Comparison of ENCODE assay signal across 9 cellular contexts in genomic region chr6:139982652-139983051, GRCh38.
DNase-seq lines count a peak whose midpoint lies in the region; ATAC-seq and TF ChIP-seq lines count a peak whose summit lies in the region.
"Had no signal": no experiment of that assay in that cellular context is flagged by ENCODE, and none has a peak within 500 bp of the region (broad histone marks: within the 10 kb centered on the region; RNA-seq: fewer than 3 reads in every experiment).

No MANE protein-coding gene starts in this region.

- CTCF ChIA-PET in PC-9 (lab: Charles Lee): no interaction called here
- CTCF ChIA-PET in OCI-LY7 (lab: Charles Lee; ENCODE audit: unreplicated experiment): no interaction called here

- no peak overlapping the region for H3K27ac Mint-ChIP-seq in naive thymus-derived CD8-positive, alpha-beta T cell

- H2AFZ ChIP-seq in PC-9 (no peak overlapping the region), OCI-LY7 (ENCODE audit: low read length) (no peak overlapping the region)

- peaks cover 0 to 9% (median 5%) of the 10 kb centered on the region in 5 donors for H3K27me3 Mint-ChIP-seq in naive thymus-derived CD8-positive, alpha-beta T cell

- H3K79me2 ChIP-seq in PC-9 (ENCODE audit: low read depth) (no peaks in the 10 kb centered on the region), OCI-LY7 (ENCODE audit: insufficient read depth, low read depth, low read length) (no peaks in the 10 kb centered on the region)

- H3K9me2 ChIP-seq in PC-9 (ENCODE audit: insufficient read depth) (no peaks in the 10 kb centered on the region), OCI-LY7 (ENCODE audit: insufficient read depth, low read length) (no peaks in the 10 kb centered on the region)

- peak overlapping the region; percentile 49 for H3K4me2 ChIP-seq in PC-9
- H3K4me2 ChIP-seq in OCI-LY7 (ENCODE audit: low read length): no peak overlapping the region

- POLR2A ChIA-PET in PC-9 (lab: Charles Lee; ENCODE audit: unreplicated experiment): no interaction called here
- POLR2A ChIA-PET in OCI-LY7 (lab: Charles Lee): no interaction called here
- POLR2A ChIA-PET in naive thymus-derived CD8-positive, alpha-beta T cell (lab: Charles Lee): no interaction called here

- no peaks in the 10 kb centered on the region for H3K27me3 ChIP-seq in PC-9 (ENCODE audit: insufficient read depth, low read depth)

- peak; percentile 76 for DNase-seq in GM04503 (ENCODE audit: low read depth)
- peak in 1 of 2 experiments; percentile 84 for DNase-seq in PC-9
- peak; percentile 87 for DNase-seq in fibroblast of mammary gland (ENCODE audit: low read depth)
- DNase-seq in renal cortical epithelial cell (ENCODE audit: low read depth): peak; percentile 68
- no peak for DNase-seq in OCI-LY7 (ENCODE audit: low spot score)
- DNase-seq in stimulated activated CD4-positive, alpha-beta T cell treated with anti-CD3 and anti-CD28 coated beads, Interleukin-4, amount 100 ng/mL, for 4 hours: no peak
- no peak for DNase-seq in SIG-M5 (lab: John Stamatoyannopoulos, UW)
- no peak for DNase-seq in naive thymus-derived CD8-positive, alpha-beta T cell
- DNase-seq: NCI-H1048 had no signal

- BruUV-seq in PC-9 (replicated peaks; lab: Mats Ljungman, UMichigan) (no TSS peak), OCI-LY7 (replicated peaks; lab: Mats Ljungman, UMichigan) (no TSS peak)

- intact Hi-C loops in PC-9 (cut with micrococcal nuclease; ENCODE audit: unreplicated experiment): loop anchor here (5.0 kb wide), 1 partner anchor 215 kb away; no protein-coding TSS in a partner anchor
- intact Hi-C loops in OCI-LY7 (cut with micrococcal nuclease; ENCODE audit: unreplicated experiment): no loop called here

- peaks cover 18% of the 10 kb centered on the region for H3F3A ChIP-seq in PC-9 (ENCODE audit: insufficient read depth, low read depth)

- H3K27ac ChIP-seq in PC-9 (peak overlapping the region; percentile 24), OCI-LY7 (ENCODE audit: low read depth, low read length, poor library complexity, severe bottlenecking) (no peak overlapping the region)

- H3K36me3 Mint-ChIP-seq in naive thymus-derived CD8-positive, alpha-beta T cell: no peaks in the 10 kb centered on the region

- no peak overlapping the region for H3K4me3 Mint-ChIP-seq in naive thymus-derived CD8-positive, alpha-beta T cell

- ATAC-seq in naive thymus-derived CD8-positive, alpha-beta T cell: no peak

- peaks cover 7% of the 10 kb centered on the region; the same call in 1 of the 2 replicates for H3K9me3 ChIP-seq in PC-9 (ENCODE audit: insufficient read depth, low read depth)
- no peaks in the 10 kb centered on the region for H3K9me3 ChIP-seq in OCI-LY7 (ENCODE audit: low read length)

- H4K20me1 ChIP-seq in PC-9 (ENCODE audit: insufficient read depth): no peaks in the 10 kb centered on the region
- no peaks in the 10 kb centered on the region for H4K20me1 ChIP-seq in OCI-LY7 (ENCODE audit: insufficient read depth, low read length)

- H3K4me1 Mint-ChIP-seq in naive thymus-derived CD8-positive, alpha-beta T cell: peaks cover 3 to 12% (median 5%) of the 10 kb centered on the region in 4 donors

- H3K36me3 ChIP-seq in PC-9 (ENCODE audit: low read depth) (no peaks in the 10 kb centered on the region), OCI-LY7 (ENCODE audit: insufficient read depth, low read length) (no peaks in the 10 kb centered on the region)

- peaks cover 46% of the 10 kb centered on the region for H3K4me1 ChIP-seq in PC-9 (replicated peaks; ENCODE audit: insufficient read depth)
- H3K4me1 ChIP-seq in OCI-LY7 (ENCODE audit: insufficient read depth, low read length, poor library complexity, severe bottlenecking): no peaks in the 10 kb centered on the region

- H3K4me3 ChIP-seq in PC-9 (no peak overlapping the region), fibroblast of mammary gland (ENCODE audit: control insufficient read depth, low read depth, low read length) (no peak overlapping the region), OCI-LY7 (ENCODE audit: low read depth, low read length, poor library complexity, severe bottlenecking) (no peak overlapping the region)

- TF ChIP-seq CTCF in PC-9 (conservative IDR thresholded peaks at IDR 0.05) (no peak), fibroblast of mammary gland (conservative IDR thresholded peaks at IDR 0.05; ENCODE audit: control insufficient read depth, insufficient read depth, low read depth, low read length) (no peak), OCI-LY7 (conservative IDR thresholded peaks at IDR 0.05; ENCODE audit: low read length) (no peak)

- no peaks in the 10 kb centered on the region for H3K9me3 Mint-ChIP-seq in naive thymus-derived CD8-positive, alpha-beta T cell

Comparison
In these comparisons a context has a peak if more than half of its experiments do, and no peak if none do; other contexts are left out.
1. DNase-seq: peak in GM04503 (single experiment), fibroblast of mammary gland (single experiment) and renal cortical epithelial cell (single experiment); none in OCI-LY7 (single experiment), stimulated activated CD4-positive, alpha-beta T cell treated with anti-CD3 and anti-CD28 coated beads, Interleukin-4, amount 100 ng/mL, for 4 hours (0 of 2), SIG-M5 (single experiment) and naive thymus-derived CD8-positive, alpha-beta T cell (0 of 10).